In the genomic region with DNA sequence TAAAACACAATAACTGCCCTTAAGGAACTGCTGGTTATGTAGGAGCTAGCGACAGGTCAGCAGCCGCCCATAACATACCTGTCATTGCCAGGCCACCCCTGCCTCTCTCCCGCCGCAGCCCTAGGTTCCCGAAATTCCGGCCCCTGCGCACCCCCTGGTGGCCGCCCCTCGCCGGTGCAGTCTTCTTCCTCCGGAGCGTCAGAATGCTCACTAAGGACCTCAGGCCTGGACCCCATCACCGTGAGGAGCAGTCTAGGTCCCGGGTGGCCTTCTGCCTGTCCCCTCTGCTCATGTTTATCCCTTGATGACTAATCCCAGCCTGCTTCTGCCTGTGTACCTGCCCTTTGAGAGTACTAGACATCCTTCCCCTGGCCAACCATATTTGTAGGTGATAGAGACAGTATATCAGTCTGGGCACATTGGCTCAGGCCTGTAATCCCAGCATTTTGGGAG, we compare ENCODE assay signal across 8 cellular contexts.
DNase-seq lines count a peak whose midpoint lies in the region; ATAC-seq and TF ChIP-seq lines count a peak whose summit lies in the region.

No MANE protein-coding gene starts in this region.

- BruUV-seq in mammary epithelial cell (replicated peaks; lab: Mats Ljungman, UMichigan) = no TSS peak

- no peak overlapping the region for H3K4me3 ChIP-seq in WI38 (ENCODE audit: low read depth, low read length)
- peak overlapping the region in 1 of 3 experiments; percentile 11 for H3K4me3 ChIP-seq in mammary epithelial cell (replicated peaks in 1 of 3; ENCODE audit: insufficient read depth in 1 of 3, low read depth in 2 of 3, low read length in 3 of 3)
- H3K4me3 ChIP-seq in liver (ENCODE audit: low read depth in 1 of 3, low read length in 3 of 3) = peak overlapping the region in 1 of 3 donors; percentile 35

- dilution Hi-C loops in mammary epithelial cell (cut with HindIII; ENCODE audit: low sequenced_read_pairs) = no loop called here

- H3K27me3 ChIP-seq in mammary epithelial cell (ENCODE audit: insufficient read depth, low read length) (no peaks in the 10 kb centered on the region), liver (ENCODE audit: control insufficient read depth in 4 of 4, insufficient read depth in 4 of 4, low read length in 3 of 4) (no peaks in the 10 kb centered on the region)

- H3K36me3 ChIP-seq in mammary epithelial cell (ENCODE audit: insufficient read depth, low read length) = no peaks in the 10 kb centered on the region
- H3K36me3 ChIP-seq in liver (ENCODE audit: control insufficient read depth in 4 of 4, insufficient read depth in 3 of 4, low read depth in 1 of 4, low read length in 3 of 4) = no peaks in the 10 kb centered on the region

- intact Hi-C loops in mammary epithelial cell (cut with micrococcal nuclease) = loop anchor here (1.0 to 5.0 kb wide), 4 partner anchors 123 to 541 kb away; no protein-coding TSS in a partner anchor

- WGBS in mammary epithelial cell (ENCODE audit: low coverage, missing lambda C conversion rate) = 9% methylated on average over 8 of the region's 14 CpGs
- 1% methylated on average over 14 of the region's 14 CpGs for WGBS in liver

- TF ChIP-seq RAD21 in liver (IDR thresholded peaks at IDR 0.05) = peak; percentile 87 to 95

- H3K9ac ChIP-seq in mammary epithelial cell (ENCODE audit: insufficient read depth, low read length) (no peak overlapping the region), liver (ENCODE audit: low read depth in 1 of 2, low read length in 2 of 2) (peak overlapping the region in 1 of 2 donors; percentile 19)

- H3K79me2 ChIP-seq in mammary epithelial cell (ENCODE audit: insufficient read depth, low read length) = no peaks in the 10 kb centered on the region

- H3K9me3 ChIP-seq in mammary epithelial cell (replicated peaks; ENCODE audit: insufficient read depth, low read length) = no peaks in the 10 kb centered on the region
- no peaks in the 10 kb centered on the region for H3K9me3 ChIP-seq in liver (ENCODE audit: control insufficient read depth in 4 of 4, low read length in 3 of 4)

- H3K27ac ChIP-seq in 22Rv1 (no peak overlapping the region), mammary epithelial cell (ENCODE audit: insufficient read depth, low read depth, low read length) (no peak overlapping the region), liver (ENCODE audit: low read depth in 1 of 2, low read length in 2 of 2) (no peak overlapping the region)

- peak; percentile 79 for ATAC-seq in HG02840 (IDR thresholded peaks at IDR 0.05; ENCODE audit: low FRiP score, unreplicated experiment)

- DNase-seq in GM13977 (ENCODE audit: low spot score) (peak; percentile 74), NCI-H1930 (lab: John Stamatoyannopoulos, UW) (peak; percentile 20 to 39), mammary epithelial cell (peak; percentile 36)
- peak; percentile 66 to 77 for DNase-seq in stimulated activated CD4-positive, alpha-beta T cell treated with anti-CD3 and anti-CD28 coated beads, Interleukin-4, amount 100 ng/mL, for 4 hours

- CTCF ChIA-PET in mammary epithelial cell (lab: Charles Lee; ENCODE audit: low non-redundant PET) = interaction anchor here (1.1 kb wide), 1 partner anchor 287 kb away, joined by 6 read pairs; no protein-coding TSS in a partner anchor

- H3K4me2 ChIP-seq in mammary epithelial cell (ENCODE audit: insufficient read depth, low read depth, low read length) = peak overlapping the region; percentile 32

- H3K4me1 ChIP-seq in mammary epithelial cell (ENCODE audit: insufficient read depth, low read length) (peaks cover 21% of the 10 kb centered on the region), liver (ENCODE audit: control insufficient read depth in 4 of 4, insufficient read depth in 4 of 4, low read length in 3 of 4) (peaks cover 0 to 5% (median 0%) of the 10 kb centered on the region in 4 donors)

- no peaks in the 10 kb centered on the region for H4K20me1 ChIP-seq in mammary epithelial cell (ENCODE audit: insufficient read depth, low read length)

- in situ Hi-C loops in GM13977 (cut with MboI; ENCODE audit: low pct_unique_long_range_greater_than_20kb, low sequenced_read_pairs, unreplicated experiment) (loop anchor here (25.0 kb wide), 1 partner anchor 536 kb away; no protein-coding TSS in a partner anchor), mammary epithelial cell (cut with MboI; ENCODE audit: low sequenced_read_pairs in 2 of 2) (loop anchor here in 1 of 2 donors (5.0 kb wide), 1 partner anchor 276 kb away; no protein-coding TSS in a partner anchor)

- TF ChIP-seq CTCF in 22Rv1 (IDR thresholded peaks at IDR 0.05) = peak; percentile 97
- peak; percentile 96 for TF ChIP-seq CTCF in GM13977 (IDR thresholded peaks at IDR 0.05; ENCODE audit: extremely low read depth, insufficient read depth, missing control alignments)
- peak; percentile 61 for TF ChIP-seq CTCF in WI38 (IDR thresholded peaks at IDR 0.05; ENCODE audit: low read depth, low read length)
- peak; percentile 90 to 91 for TF ChIP-seq CTCF in mammary epithelial cell (conservative IDR thresholded peaks at IDR 0.05 in 1 of 2, IDR thresholded peaks at IDR 0.05 in 1 of 2; ENCODE audit: extremely low read depth in 1 of 2, insufficient read depth in 1 of 2, low read depth in 1 of 2, low read length in 2 of 2)
- peak; percentile 91 for TF ChIP-seq CTCF in liver (IDR thresholded peaks at IDR 0.05; ENCODE audit: low read depth, low read length, missing input control)

- peak overlapping the region; percentile 82 for H2AFZ ChIP-seq in mammary epithelial cell (ENCODE audit: low read depth, low read length)

TF ChIP-seq in liver, 16 proteins besides CTCF, POLR2A, EP300 and RAD21:
- TF ChIP-seq ZBTB33 (IDR thresholded peaks at IDR 0.05) = no peak
- TF ChIP-seq SP1 (IDR thresholded peaks at IDR 0.05) = no peak
- TF ChIP-seq REST (IDR thresholded peaks at IDR 0.05) = no peak
- TF ChIP-seq NR2F2 (IDR thresholded peaks at IDR 0.05) = no peak
- no peak for TF ChIP-seq YY1 (IDR thresholded peaks at IDR 0.05)
- TF ChIP-seq FOXA1 (IDR thresholded peaks at IDR 0.05) = no peak
- TF ChIP-seq EGR1 (IDR thresholded peaks at IDR 0.05; ENCODE audit: low read depth in 2 of 2) = no peak
- no peak for TF ChIP-seq JUND (IDR thresholded peaks at IDR 0.05)
- TF ChIP-seq ATF3 (IDR thresholded peaks at IDR 0.05) = no peak
- no peak for TF ChIP-seq HNF4G (IDR thresholded peaks at IDR 0.05)
- no peak for TF ChIP-seq GABPA (IDR thresholded peaks at IDR 0.05 in 1 of 2, conservative IDR thresholded peaks at IDR 0.05 in 1 of 2)
- no peak for TF ChIP-seq MAX (IDR thresholded peaks at IDR 0.05)
- no peak for TF ChIP-seq HNF4A (conservative IDR thresholded peaks at IDR 0.05)
- TF ChIP-seq TAF1 (conservative IDR thresholded peaks at IDR 0.05) = no peak
- TF ChIP-seq RXRA (IDR thresholded peaks at IDR 0.05) = no peak
- no peak for TF ChIP-seq FOXA2 (IDR thresholded peaks at IDR 0.05)
TF ChIP-seq in liver: peak in this region for 0.
